ENCODE assay signal across 1 cellular context in genomic region chr14:37493606-37494005, GRCh38.
TF ChIP-seq lines count a peak whose summit lies in the region.

No MANE protein-coding gene starts in this region.

TF ChIP-seq in HepG2, 621 proteins besides CTCF, POLR2A, EP300 and RAD21 (continued from another document):
- TF ChIP-seq TFDP1 (CRISPR knock-in tag; IDR thresholded peaks at IDR 0.05; ENCODE audit: borderline replicate concordance) (no peak), GATAD2A (CRISPR knock-in tag; IDR thresholded peaks at IDR 0.05) (peak; percentile 98), NR2F6 (IDR thresholded peaks at IDR 0.05) (no peak), NR2F6 (CRISPR knock-in tag; IDR thresholded peaks at IDR 0.05) (no peak), RXRA (CRISPR knock-in tag; IDR thresholded peaks at IDR 0.05) (no peak), MYC (CRISPR knock-in tag; IDR thresholded peaks at IDR 0.05; ENCODE audit: borderline replicate concordance) (no peak), TBL1XR1 (IDR thresholded peaks at IDR 0.05; ENCODE audit: borderline replicate concordance, low read length, partially characterized antibody) (peak; percentile 60), THAP9 (CRISPR knock-in tag; IDR thresholded peaks at IDR 0.05; ENCODE audit: borderline replicate concordance) (no peak), BCL3 (CRISPR knock-in tag; IDR thresholded peaks at IDR 0.05) (no peak), KIAA2018 (CRISPR knock-in tag; IDR thresholded peaks at IDR 0.05; ENCODE audit: borderline replicate concordance) (no peak), MTA3 (CRISPR knock-in tag; IDR thresholded peaks at IDR 0.05) (no peak), ARID2 (CRISPR knock-in tag; IDR thresholded peaks at IDR 0.05; ENCODE audit: borderline replicate concordance) (0 out of 2 replicates have a peak, but pooled peaks have one; percentile 19), PLRG1 (conservative IDR thresholded peaks at IDR 0.05) (no peak), ZNF670 (CRISPR knock-in tag; IDR thresholded peaks at IDR 0.05; ENCODE audit: borderline replicate concordance) (no peak), REL (CRISPR knock-in tag; conservative IDR thresholded peaks at IDR 0.05) (no peak), ZNF124 (CRISPR knock-in tag; IDR thresholded peaks at IDR 0.05) (no peak), PATZ1 (CRISPR knock-in tag; IDR thresholded peaks at IDR 0.05) (no peak), MIXL1 (CRISPR knock-in tag; IDR thresholded peaks at IDR 0.05) (peak; percentile 82), CREB3 (CRISPR knock-in tag; IDR thresholded peaks at IDR 0.05) (no peak), ZSCAN12 (CRISPR knock-in tag; IDR thresholded peaks at IDR 0.05) (no peak), MXD4 (CRISPR knock-in tag; IDR thresholded peaks at IDR 0.05) (no peak), ZHX1 (CRISPR knock-in tag; IDR thresholded peaks at IDR 0.05; ENCODE audit: low read depth) (no peak), MTA1 (CRISPR knock-in tag; IDR thresholded peaks at IDR 0.05; ENCODE audit: borderline replicate concordance) (no peak)
